ENCODE assay signal across 1 cellular context in genomic region chr19:19120308-19121156, GRCh38.
TF ChIP-seq lines count a peak whose summit lies in the region.

No MANE protein-coding gene starts in this region.

TF ChIP-seq in A549, 52 proteins besides CTCF, POLR2A, EP300 and RAD21:
- TF ChIP-seq JUN (IDR thresholded peaks at IDR 0.05) (no peak), ELK1 (IDR thresholded peaks at IDR 0.05; ENCODE audit: low read depth, low read length) (no peak), E2F6 (IDR thresholded peaks at IDR 0.05; ENCODE audit: borderline replicate concordance, low read depth) (no peak), BHLHE40 (IDR thresholded peaks at IDR 0.05; ENCODE audit: low read depth, low read length) (no peak), MYC (IDR thresholded peaks at IDR 0.05; ENCODE audit: borderline replicate concordance, low read length) (no peak), EHF (CRISPR knock-in tag; IDR thresholded peaks at IDR 0.05) (no peak), TFCP2L1 (CRISPR knock-in tag; IDR thresholded peaks at IDR 0.05) (no peak), CBX8 (IDR thresholded peaks at IDR 0.05) (no peak), NR3C1 (IDR thresholded peaks at IDR 0.05) (no peak), TP53 (CRISPR knock-in tag; IDR thresholded peaks at IDR 0.05) (no peak), HES2 (IDR thresholded peaks at IDR 0.05) (no peak), FOSL2 (IDR thresholded peaks at IDR 0.05) (no peak), FOSL2 (CRISPR knock-in tag; IDR thresholded peaks at IDR 0.05) (no peak), EHMT2 (IDR thresholded peaks at IDR 0.05; ENCODE audit: low read depth) (no peak), ZC3H11A (IDR thresholded peaks at IDR 0.05) (no peak), RCOR1 (IDR thresholded peaks at IDR 0.05; ENCODE audit: low read depth, low read length) (no peak), MAX (IDR thresholded peaks at IDR 0.05) (no peak), HDAC2 (IDR thresholded peaks at IDR 0.05) (no peak), HOXA7 (CRISPR knock-in tag; IDR thresholded peaks at IDR 0.05) (no peak), CHD4 (IDR thresholded peaks at IDR 0.05; ENCODE audit: borderline replicate concordance) (no peak), CBX2 (IDR thresholded peaks at IDR 0.05; ENCODE audit: borderline replicate concordance, low read depth) (no peak)
